ENCODE assay signal across 19 cellular contexts in genomic region chr19:13001166-13001501, GRCh38. TPM values are rescaled to one million over a fixed set of nuclear protein-coding genes. Genes with fewer than 3 reads are reported as not detected.
DNase-seq lines count a peak whose midpoint lies in the region; ATAC-seq and TF ChIP-seq lines count a peak whose summit lies in the region.
"Had no signal": no experiment of that assay in that cellular context is flagged by ENCODE, and none has a peak within 500 bp of the region (broad histone marks: within the 10 kb centered on the region; RNA-seq: fewer than 3 reads in every experiment).

No MANE protein-coding gene starts in this region.

- TF ChIP-seq CTCF in breast epithelium (IDR thresholded peaks at IDR 0.05) = no peak
- TF ChIP-seq CTCF in mammary epithelial cell (conservative IDR thresholded peaks at IDR 0.05 in 1 of 2, IDR thresholded peaks at IDR 0.05 in 1 of 2; ENCODE audit: extremely low read depth in 1 of 2, insufficient read depth in 1 of 2, low read depth in 1 of 2, low read length in 2 of 2) = no peak
- no peak for TF ChIP-seq CTCF in esophagus squamous epithelium (IDR thresholded peaks at IDR 0.05)
- no peak for TF ChIP-seq CTCF in upper lobe of right lung (IDR thresholded peaks at IDR 0.05)
- no peak for TF ChIP-seq CTCF in endodermal cell (conservative IDR thresholded peaks at IDR 0.05)

- H3K27ac ChIP-seq in breast epithelium (peak overlapping the region; percentile 95 to 99), mammary epithelial cell (ENCODE audit: insufficient read depth, low read depth, low read length) (no peak overlapping the region), esophagus squamous epithelium (peak overlapping the region; percentile 91 to 98 (median 94)), rectal smooth muscle tissue (ENCODE audit: low read depth, low read length) (peak overlapping the region; percentile 95), upper lobe of right lung (peak overlapping the region; percentile 86), endodermal cell (ENCODE audit: low read depth, low read length) (no peak overlapping the region)
- H3K27ac ChIP-seq: HL-60, KMS-11 had no signal

- H3K27me3 ChIP-seq in breast epithelium = no peaks in the 10 kb centered on the region
- no peaks in the 10 kb centered on the region for H3K27me3 ChIP-seq in mammary epithelial cell (ENCODE audit: insufficient read depth, low read length)
- peaks cover 0 to 2% (median 0%) of the 10 kb centered on the region in 4 donors for H3K27me3 ChIP-seq in esophagus squamous epithelium
- H3K27me3 ChIP-seq in rectal smooth muscle tissue (ENCODE audit: control insufficient read depth, insufficient read depth, low read length) = peaks cover 3% of the 10 kb centered on the region
- H3K27me3 ChIP-seq in upper lobe of right lung = no peaks in the 10 kb centered on the region
- peaks cover 90% of the 10 kb centered on the region for H3K27me3 ChIP-seq in endodermal cell (ENCODE audit: control insufficient read depth, insufficient read depth, low read length, poor library complexity, severe bottlenecking)

- peaks cover 92% of the 10 kb centered on the region for H3K79me2 ChIP-seq in mammary epithelial cell (ENCODE audit: insufficient read depth, low read length)

- H3K4me3 Mint-ChIP-seq in endodermal cell = no peak overlapping the region
- H3K4me3 Mint-ChIP-seq: activated naive CD4-positive, alpha-beta T cell treated with anti-CD3 and anti-CD28 coated beads, Interleukin-2, amount 10 ng/mL, durations not matched to agents 7 days and 5 days; central memory CD8-positive, alpha-beta T cell; nephron progenitor cell; stimulated activated naive CD8-positive, alpha-beta T cell treated with anti-CD3 and anti-CD28 coated beads, Interleukin-15, amount 100 ng/mL, for 72 hours had no signal

- H2AFZ ChIP-seq in mammary epithelial cell (ENCODE audit: low read depth, low read length) = no peak overlapping the region

- H3K36me3 Mint-ChIP-seq in endodermal cell (ENCODE audit: low read depth) = no peaks in the 10 kb centered on the region
- H3K36me3 Mint-ChIP-seq: activated naive CD4-positive, alpha-beta T cell treated with anti-CD3 and anti-CD28 coated beads, Interleukin-2, amount 10 ng/mL, durations not matched to agents 7 days and 5 days; CD8-positive, alpha-beta memory T cell had no signal

- peaks cover 87% of the 10 kb centered on the region for H3K27me3 Mint-ChIP-seq in endodermal cell (ENCODE audit: insufficient read depth)
- H3K27me3 Mint-ChIP-seq: central memory CD8-positive, alpha-beta T cell had no signal

- dilution Hi-C loops in mammary epithelial cell (cut with HindIII; ENCODE audit: low sequenced_read_pairs) = no loop called here

- H4K20me1 ChIP-seq in mammary epithelial cell (ENCODE audit: insufficient read depth, low read length) = no peaks in the 10 kb centered on the region

- H3K9me3 ChIP-seq in breast epithelium (no peaks in the 10 kb centered on the region), mammary epithelial cell (replicated peaks; ENCODE audit: insufficient read depth, low read length) (no peaks in the 10 kb centered on the region), esophagus squamous epithelium (no peaks in the 10 kb centered on the region), upper lobe of right lung (no peaks in the 10 kb centered on the region), endodermal cell (ENCODE audit: control insufficient read depth, low read length) (no peaks in the 10 kb centered on the region)

- intact Hi-C loops in breast epithelium (cut with DNase I; ENCODE audit: low total_unique reads) = loop anchor here (5.0 kb wide), 1 partner anchor 1579 kb away; no protein-coding TSS in a partner anchor
- intact Hi-C loops in mammary epithelial cell (cut with micrococcal nuclease) = no loop called here
- intact Hi-C loops in esophagus squamous epithelium (cut with DNase I) = no loop called here
- intact Hi-C loops in upper lobe of right lung (cut with DNase I) = no loop called here

- no peaks in the 10 kb centered on the region for H3K9me3 Mint-ChIP-seq in endodermal cell
- H3K9me3 Mint-ChIP-seq: activated naive CD4-positive, alpha-beta T cell treated with anti-CD3 and anti-CD28 coated beads, Interleukin-2, amount 10 ng/mL, durations not matched to agents 7 days and 5 days; CD8-positive, alpha-beta memory T cell; central memory CD8-positive, alpha-beta T cell; nephron progenitor cell; stimulated activated naive CD8-positive, alpha-beta T cell treated with anti-CD3 and anti-CD28 coated beads, Interleukin-15, amount 100 ng/mL, for 72 hours had no signal

- no peak for DNase-seq in breast epithelium (ENCODE audit: low spot score in 2 of 2)
- no peak for DNase-seq in mammary epithelial cell
- DNase-seq in esophagus squamous epithelium (lab: John Stamatoyannopoulos, UW) = no peak
- no peak for DNase-seq in upper lobe of right lung
- no peak for DNase-seq in MV-4-11 (lab: John Stamatoyannopoulos, UW)
- DNase-seq in endodermal cell = no peak
- DNase-seq: 8988T; activated naive CD4-positive, alpha-beta T cell treated with anti-CD3 and anti-CD28 coated beads, Interleukin-2, amount 10 ng/mL, durations not matched to agents 7 days and 5 days; CD8-positive, alpha-beta memory T cell; kidney glomerular epithelial cell; NCI-H1694; NCI-H446 treated with DMSO at 0.1 percent for 48 hours; nephron progenitor cell; stimulated activated naive CD8-positive, alpha-beta T cell treated with anti-CD3 and anti-CD28 coated beads, Interleukin-15, amount 100 ng/mL, for 72 hours had no signal

- no peak overlapping the region for H3K4me2 ChIP-seq in mammary epithelial cell (ENCODE audit: insufficient read depth, low read depth, low read length)
- H3K4me2 ChIP-seq: KMS-11 had no signal

- H3K27ac Mint-ChIP-seq in endodermal cell = no peak overlapping the region
- H3K27ac Mint-ChIP-seq: activated naive CD4-positive, alpha-beta T cell treated with anti-CD3 and anti-CD28 coated beads, Interleukin-2, amount 10 ng/mL, durations not matched to agents 7 days and 5 days; nephron progenitor cell; stimulated activated naive CD8-positive, alpha-beta T cell treated with anti-CD3 and anti-CD28 coated beads, Interleukin-15, amount 100 ng/mL, for 72 hours had no signal

- H3K4me3 ChIP-seq in breast epithelium = peak overlapping the region in 1 of 3 donors; percentile 69
- H3K4me3 ChIP-seq in mammary epithelial cell (replicated peaks in 1 of 3; ENCODE audit: insufficient read depth in 1 of 3, low read depth in 2 of 3, low read length in 3 of 3) = no peak overlapping the region
- H3K4me3 ChIP-seq in esophagus squamous epithelium = peak overlapping the region in 3 of 4 donors; percentile 38 to 64 (median 44)
- H3K4me3 ChIP-seq in rectal smooth muscle tissue (ENCODE audit: low read length) = peak overlapping the region; percentile 39
- peak overlapping the region; percentile 36 for H3K4me3 ChIP-seq in upper lobe of right lung
- no peak overlapping the region for H3K4me3 ChIP-seq in endodermal cell (ENCODE audit: low read length)

- BruUV-seq in mammary epithelial cell (replicated peaks; lab: Mats Ljungman, UMichigan) = no TSS peak

- 91% methylated on average over 14 of the region's 19 CpGs for WGBS in mammary epithelial cell (ENCODE audit: low coverage, missing lambda C conversion rate)
- 29 to 48% methylated on average over 7 to 13 of the region's 19 CpGs for WGBS in esophagus squamous epithelium, 2 donors
- WGBS in endodermal cell (ENCODE audit: insufficient coverage in 1 of 2, insufficient read length in 1 of 2), 2 experiments = 88 to 91% methylated on average over 16 to 19 of the region's 19 CpGs

- peaks cover 3% of the 10 kb centered on the region for H3K4me1 Mint-ChIP-seq in endodermal cell
- H3K4me1 Mint-ChIP-seq: activated naive CD4-positive, alpha-beta T cell treated with anti-CD3 and anti-CD28 coated beads, Interleukin-2, amount 10 ng/mL, durations not matched to agents 7 days and 5 days; nephron progenitor cell had no signal

- TF ChIP-seq POLR2A in breast epithelium (IDR thresholded peaks at IDR 0.05) (no peak), esophagus squamous epithelium (IDR thresholded peaks at IDR 0.05) (no peak)

- no peak for ATAC-seq in upper lobe of right lung
- ATAC-seq in GM21381 (IDR thresholded peaks at IDR 0.05; ENCODE audit: unreplicated experiment) = no peak

- H3K4me1 ChIP-seq in breast epithelium (peaks cover 8 to 17% of the 10 kb centered on the region in 2 donors), mammary epithelial cell (ENCODE audit: insufficient read depth, low read length) (peaks cover 19% of the 10 kb centered on the region), esophagus squamous epithelium (peaks cover 53 to 100% (median 82%) of the 10 kb centered on the region in 3 donors), rectal smooth muscle tissue (ENCODE audit: control insufficient read depth, insufficient read depth, low read length) (peaks cover 64% of the 10 kb centered on the region), upper lobe of right lung (peaks cover 39% of the 10 kb centered on the region), endodermal cell (ENCODE audit: control insufficient read depth, insufficient read depth, low read length) (no peaks in the 10 kb centered on the region)

- H3K9ac ChIP-seq in mammary epithelial cell (ENCODE audit: insufficient read depth, low read length) = no peak overlapping the region
- no peak overlapping the region for H3K9ac ChIP-seq in rectal smooth muscle tissue (ENCODE audit: low read length)
- no peak overlapping the region for H3K9ac ChIP-seq in endodermal cell (ENCODE audit: extremely low read depth, low read length, poor library complexity, severe bottlenecking)
- H3K9ac ChIP-seq: KMS-11 had no signal

- CTCF ChIA-PET in mammary epithelial cell (lab: Charles Lee; ENCODE audit: low non-redundant PET) = no interaction called here

- in situ Hi-C loops in mammary epithelial cell (cut with MboI; ENCODE audit: low sequenced_read_pairs in 2 of 2) = no loop called here

- no peaks in the 10 kb centered on the region for H3K36me3 ChIP-seq in breast epithelium
- H3K36me3 ChIP-seq in mammary epithelial cell (ENCODE audit: insufficient read depth, low read length) = peaks cover 6% of the 10 kb centered on the region
- no peaks in the 10 kb centered on the region for H3K36me3 ChIP-seq in esophagus squamous epithelium
- H3K36me3 ChIP-seq in rectal smooth muscle tissue (ENCODE audit: control insufficient read depth, insufficient read depth, low read length) = peaks cover 10% of the 10 kb centered on the region
- peaks cover 9% of the 10 kb centered on the region for H3K36me3 ChIP-seq in upper lobe of right lung
- H3K36me3 ChIP-seq in endodermal cell (ENCODE audit: control insufficient read depth, insufficient read depth, low read length) = no peaks in the 10 kb centered on the region

RNA-seq across cellular contexts. Expression of gene NFIX, which starts 5.9 kb away (rescaled TPM):
- total RNA-seq in breast epithelium (10 to 100 TPM; 43.6 to 53.9 (median 52.8) TPM), mammary epithelial cell (10 to 100 TPM; 43.2 to 76.1 TPM), esophagus squamous epithelium (10 to 100 TPM; 32.3 to 81.2 (median 51.6) TPM), upper lobe of right lung (168 TPM), endodermal cell (under 1 TPM; 0.22 to 0.40 TPM)
- polyA plus RNA-seq in mammary epithelial cell = 24.5 TPM
- 215 TPM for polyA minus RNA-seq in mammary epithelial cell
- polyA plus RNA-seq in endodermal cell (2013, experiment 1 of 2) = 0.93 TPM
- 0.70 TPM for polyA plus RNA-seq in endodermal cell (2013, experiment 2 of 2)

RNA-seq across cellular contexts. Expression of gene DAND5, which starts 31.8 kb away (rescaled TPM):
- total RNA-seq in breast epithelium (not detected), mammary epithelial cell (under 1 TPM; under 0.01 to 0.28 TPM), esophagus squamous epithelium (not detected), upper lobe of right lung (not detected), endodermal cell (under 1 TPM; 0.13 to 0.40 TPM)
- polyA plus RNA-seq in mammary epithelial cell = 0.07 TPM
- not detected for polyA minus RNA-seq in mammary epithelial cell
- not detected for polyA plus RNA-seq in endodermal cell (2013, experiment 1 of 2)
- polyA plus RNA-seq in endodermal cell (2013, experiment 2 of 2) = not detected
- total RNA-seq: CD8-positive, alpha-beta memory T cell had no signal
- polyA plus RNA-seq: CD8-positive, alpha-beta memory T cell had no signal

RNA-seq across cellular contexts. Expression of gene GADD45GIP1, which starts 44.1 kb away (rescaled TPM):
- 10 to 100 TPM; 30.3 to 44.2 (median 31.5) TPM for total RNA-seq in breast epithelium
- 10 to 100 TPM; 11.5 to 34.5 TPM for total RNA-seq in mammary epithelial cell
- 35.6 TPM for polyA plus RNA-seq in mammary epithelial cell
- 13.5 TPM for polyA minus RNA-seq in mammary epithelial cell
- 10 to 100 TPM; 34.4 to 59.7 (median 44.9) TPM for total RNA-seq in esophagus squamous epithelium
- 16.4 TPM for total RNA-seq in upper lobe of right lung
- 10 to 100 TPM; 31.0 to 34.9 TPM for total RNA-seq in endodermal cell
- polyA plus RNA-seq in endodermal cell (2013, experiment 1 of 2) = 37.5 TPM
- polyA plus RNA-seq in endodermal cell (2013, experiment 2 of 2) = 41.7 TPM

RNA-seq across cellular contexts. Expression of gene RAD23A, which starts 55.5 kb away (rescaled TPM):
- total RNA-seq in breast epithelium (10 to 100 TPM; 65.9 to 84.3 (median 66.5) TPM), mammary epithelial cell (100 to 1,000 TPM; 101 to 123 TPM), esophagus squamous epithelium (10 to 100 TPM; 67.7 to 87.4 (median 82.4) TPM), upper lobe of right lung (109 TPM), endodermal cell (100 to 1,000 TPM in 1 of 2 donors, 10 to 100 TPM in 1; 75.5 to 117 TPM)
- 95.0 TPM for polyA plus RNA-seq in mammary epithelial cell
- 148 TPM for polyA minus RNA-seq in mammary epithelial cell
- 91.9 TPM for polyA plus RNA-seq in endodermal cell (2013, experiment 1 of 2)
- 87.3 TPM for polyA plus RNA-seq in endodermal cell (2013, experiment 2 of 2)

Comparison
In these comparisons a context has a peak if more than half of its experiments do, and no peak if none do; other contexts are left out.
1. H3K27ac ChIP-seq: peak in breast epithelium (2 of 2), esophagus squamous epithelium (4 of 4), rectal smooth muscle tissue (single experiment) and upper lobe of right lung (single experiment); none in mammary epithelial cell (single experiment) and endodermal cell (single experiment).
2. H3K4me3 ChIP-seq: peak in esophagus squamous epithelium (3 of 4), rectal smooth muscle tissue (single experiment) and upper lobe of right lung (single experiment); none in mammary epithelial cell (0 of 3) and endodermal cell (single experiment).
3. RNA of gene NFIX, which starts 5.9 kb away (total RNA-seq): 168 TPM in upper lobe of right lung (single experiment), 43.2 to 76.1 TPM in mammary epithelial cell, 32.3 to 81.2 TPM in esophagus squamous epithelium and 43.6 to 53.9 TPM in breast epithelium; 0.22 to 0.40 TPM in endodermal cell; every median in the first group is over 10 times any median in the second.